ENCODE assay signal across 18 cellular contexts in genomic region chr10:59876695-59877094, GRCh38. TPM values are rescaled to one million over a fixed set of nuclear protein-coding genes. Genes with fewer than 3 reads are reported as not detected.
DNase-seq lines count a peak whose midpoint lies in the region; ATAC-seq lines count a peak whose summit lies in the region.
"Had no signal": no experiment of that assay in that cellular context is flagged by ENCODE, and none has a peak within 500 bp of the region (broad histone marks: within the 10 kb centered on the region; RNA-seq: fewer than 3 reads in every experiment).

No MANE protein-coding gene starts in this region.

- ATAC-seq in activated T-cell treated with anti-CD3 and anti-CD28 coated beads, Interleukin-2, amount 50 U/mL, for 72 hours (replicated peaks in 1 of 2), result no peak
- no peak for ATAC-seq in stimulated activated memory B cell treated with anti-CD40 and anti-IgM and Interleukin-4, amounts not matched to agents 10 μg/mL and 1 μg/mL and 100 μg/mL, for 72 hours
- no peak for ATAC-seq in HG02884 (IDR thresholded peaks at IDR 0.05; ENCODE audit: unreplicated experiment)

- H3K27ac Mint-ChIP-seq in activated T-cell treated with anti-CD3 and anti-CD28 coated beads, Interleukin-2, amount 50 U/mL, for 72 hours, result peak overlapping the region; percentile 92
- H3K27ac Mint-ChIP-seq in stimulated activated memory B cell treated with anti-CD40 and anti-IgM and Interleukin-4, amounts not matched to agents 10 μg/mL and 1 μg/mL and 100 μg/mL, for 72 hours, result peak overlapping the region; percentile 57
- H3K27ac Mint-ChIP-seq: activated naive CD4-positive, alpha-beta T cell treated with anti-CD3 and anti-CD28 coated beads, Interleukin-2, amount 50 U/mL, for 24 hours had no signal

- DNase-seq in activated T-cell treated with anti-CD3 and anti-CD28 coated beads, Interleukin-2, amount 50 U/mL, for 72 hours, result peak in 1 of 2 donors; percentile 14
- no peak for DNase-seq in activated T-cell treated with anti-CD3 and anti-CD28 coated beads, Interleukin-2, amount 50 U/mL, for 1 hour
- DNase-seq in NCI-H748 (lab: John Stamatoyannopoulos, UW; ENCODE audit: unreplicated experiment) (peak; percentile 64), caudate nucleus (lab: John Stamatoyannopoulos, UW) (no peak), SK-N-DZ (ENCODE audit: low spot score) (no peak), OCI-M2 (lab: John Stamatoyannopoulos, UW; ENCODE audit: unreplicated experiment) (no peak)
- DNase-seq: activated CD4-positive, CD25-positive, alpha-beta regulatory T cell; activated CD8-positive, alpha-beta memory T cell treated with anti-CD3 and anti-CD28 coated beads, Interleukin-2, amount 50 U/mL, for 4 hours; Caco-2; MV-4-11; NCI-H446; Peyer's patch; stimulated activated CD4-positive, alpha-beta T cell treated with anti-CD3 and anti-CD28 coated beads, Interleukin-1b, Interleukin-23, amount 100 ng/mL, for 48 hours; tibial artery had no signal

- H3K4me1 Mint-ChIP-seq in activated T-cell treated with anti-CD3 and anti-CD28 coated beads, Interleukin-2, amount 50 U/mL, for 72 hours (ENCODE audit: low read depth), result peaks cover 92% of the 10 kb centered on the region
- peaks cover 84% of the 10 kb centered on the region for H3K4me1 Mint-ChIP-seq in stimulated activated memory B cell treated with anti-CD40 and anti-IgM and Interleukin-4, amounts not matched to agents 10 μg/mL and 1 μg/mL and 100 μg/mL, for 72 hours

- H3K36me3 Mint-ChIP-seq in activated T-cell treated with anti-CD3 and anti-CD28 coated beads, Interleukin-2, amount 50 U/mL, for 72 hours (ENCODE audit: insufficient read depth in 2 of 2), result peaks cover 6 to 13% of the 10 kb centered on the region in 2 donors
- peaks cover 5% of the 10 kb centered on the region for H3K36me3 Mint-ChIP-seq in stimulated activated memory B cell treated with anti-CD40 and anti-IgM and Interleukin-4, amounts not matched to agents 10 μg/mL and 1 μg/mL and 100 μg/mL, for 72 hours

- H3K9me3 Mint-ChIP-seq in activated T-cell treated with anti-CD3 and anti-CD28 coated beads, Interleukin-2, amount 50 U/mL, for 72 hours, result peaks cover 0 to 1% of the 10 kb centered on the region in 2 donors
- no peaks in the 10 kb centered on the region for H3K9me3 Mint-ChIP-seq in stimulated activated memory B cell treated with anti-CD40 and anti-IgM and Interleukin-4, amounts not matched to agents 10 μg/mL and 1 μg/mL and 100 μg/mL, for 72 hours
- H3K9me3 Mint-ChIP-seq: activated naive CD4-positive, alpha-beta T cell treated with anti-CD3 and anti-CD28 coated beads, Interleukin-2, amount 50 U/mL, for 24 hours had no signal

- H3K27me3 Mint-ChIP-seq in activated T-cell treated with anti-CD3 and anti-CD28 coated beads, Interleukin-2, amount 50 U/mL, for 72 hours (ENCODE audit: low read depth), result no peaks in the 10 kb centered on the region
- no peaks in the 10 kb centered on the region for H3K27me3 Mint-ChIP-seq in stimulated activated memory B cell treated with anti-CD40 and anti-IgM and Interleukin-4, amounts not matched to agents 10 μg/mL and 1 μg/mL and 100 μg/mL, for 72 hours
- H3K27me3 Mint-ChIP-seq: activated naive CD4-positive, alpha-beta T cell treated with anti-CD3 and anti-CD28 coated beads, Interleukin-2, amount 50 U/mL, for 24 hours had no signal

- H3K4me3 Mint-ChIP-seq in activated T-cell treated with anti-CD3 and anti-CD28 coated beads, Interleukin-2, amount 50 U/mL, for 72 hours, result peak overlapping the region; percentile 40 to 69
- no peak overlapping the region for H3K4me3 Mint-ChIP-seq in stimulated activated memory B cell treated with anti-CD40 and anti-IgM and Interleukin-4, amounts not matched to agents 10 μg/mL and 1 μg/mL and 100 μg/mL, for 72 hours
- H3K4me3 Mint-ChIP-seq: activated naive CD4-positive, alpha-beta T cell treated with anti-CD3 and anti-CD28 coated beads, Interleukin-2, amount 50 U/mL, for 24 hours; neural crest cell had no signal

- peak overlapping the region; percentile 38 for H3K27ac ChIP-seq in caudate nucleus (ENCODE audit: low read depth, low read length)
- H3K27ac ChIP-seq: Peyer's patch had no signal

RNA-seq across cellular contexts. Expression of gene CCDC6, which starts 29.7 kb away (rescaled TPM):
- 100 to 1,000 TPM in 1 of 2 donors, 10 to 100 TPM in 1; 77.7 to 107 TPM for total RNA-seq in activated T-cell treated with anti-CD3 and anti-CD28 coated beads, Interleukin-2, amount 50 U/mL, for 72 hours
- 10.8 and 12.3 TPM in 2 replicates for polyA plus RNA-seq in SK-N-DZ (2014; cell fraction: cytosol; rRNA removed)
- polyA plus RNA-seq in SK-N-DZ (2014; cell fraction: nucleus; rRNA removed), result 7.9 and 13.5 TPM in 2 replicates
